In genomic region chr5:108830705-108831276, GRCh38 we compare ENCODE assay signal across 21 cellular contexts.
"Had no signal": no experiment of that assay in that cellular context is flagged by ENCODE, and none has a peak within 500 bp of the region (broad histone marks: within the 10 kb centered on the region; RNA-seq: fewer than 3 reads in every experiment).

No MANE protein-coding gene starts in this region.

- H3K9ac ChIP-seq: neural progenitor cell had no signal

- ATAC-seq: foreskin keratinocyte, natural killer cell, right lobe of liver had no signal

- H3K27me3 ChIP-seq: brain microvascular endothelial cell, esophagus muscularis mucosa, foreskin keratinocyte, neural progenitor cell, right lobe of liver, tibial nerve had no signal

- FAIRE-seq: astrocyte, TTC549 had no signal

- H2AFZ ChIP-seq: neural progenitor cell had no signal

- H3K4me3 ChIP-seq: esophagus muscularis mucosa, neural progenitor cell, right lobe of liver, tibial nerve had no signal

- H3K9me3 ChIP-seq: esophagus muscularis mucosa, right lobe of liver, tibial nerve had no signal

- H3K36me3 ChIP-seq: brain microvascular endothelial cell, neural progenitor cell, right lobe of liver had no signal

- H3K27ac ChIP-seq: brain microvascular endothelial cell, esophagus muscularis mucosa, foreskin keratinocyte, neural progenitor cell, right lobe of liver, tibial nerve had no signal

- H3K4me2 ChIP-seq: neural progenitor cell had no signal

- H3K4me1 ChIP-seq: esophagus muscularis mucosa, foreskin keratinocyte, right lobe of liver had no signal

- DNase-seq: activated CD4-positive, alpha-beta memory T cell treated with anti-CD3 and anti-CD28 coated beads, Interleukin-2, amount 10 ng/mL, durations not matched to agents 7 days and 5 days; activated CD4-positive, alpha-beta T cell treated with anti-CD3 and anti-CD28 coated beads for 1 hour; activated CD4-positive, alpha-beta T cell treated with anti-CD3 and anti-CD28 coated beads, Interleukin-2, amount 10 ng/mL, durations not matched to agents 7 days and 5 days; activated CD8-positive, alpha-beta memory T cell treated with anti-CD3 and anti-CD28 coated beads, Interleukin-2, amount 50 U/mL, for 48 hours; activated gamma-delta T cell; activated naive CD4-positive, alpha-beta T cell treated with anti-CD3 and anti-CD28 coated beads, Interleukin-2, amount 50 U/mL, for 16 hours; activated T-cell treated with anti-CD3 and anti-CD28 coated beads, Interleukin-2, amount 50 U/mL, for 24 hours; amniotic stem cell; brain microvascular endothelial cell; foreskin keratinocyte; islet precursor cell; midbrain; natural killer cell; right lobe of liver; stimulated activated CD4-positive, alpha-beta T cell treated with anti-CD3 and anti-CD28 coated beads, Interleukin-2, amount 100 ng/mL, for 48 hours; stimulated activated naive CD4-positive, alpha-beta T cell treated with Interleukin-2 at 50 U/mL for 16 hours had no signal
